Comparison of ENCODE assay signal across 8 cellular contexts in the genomic region with DNA sequence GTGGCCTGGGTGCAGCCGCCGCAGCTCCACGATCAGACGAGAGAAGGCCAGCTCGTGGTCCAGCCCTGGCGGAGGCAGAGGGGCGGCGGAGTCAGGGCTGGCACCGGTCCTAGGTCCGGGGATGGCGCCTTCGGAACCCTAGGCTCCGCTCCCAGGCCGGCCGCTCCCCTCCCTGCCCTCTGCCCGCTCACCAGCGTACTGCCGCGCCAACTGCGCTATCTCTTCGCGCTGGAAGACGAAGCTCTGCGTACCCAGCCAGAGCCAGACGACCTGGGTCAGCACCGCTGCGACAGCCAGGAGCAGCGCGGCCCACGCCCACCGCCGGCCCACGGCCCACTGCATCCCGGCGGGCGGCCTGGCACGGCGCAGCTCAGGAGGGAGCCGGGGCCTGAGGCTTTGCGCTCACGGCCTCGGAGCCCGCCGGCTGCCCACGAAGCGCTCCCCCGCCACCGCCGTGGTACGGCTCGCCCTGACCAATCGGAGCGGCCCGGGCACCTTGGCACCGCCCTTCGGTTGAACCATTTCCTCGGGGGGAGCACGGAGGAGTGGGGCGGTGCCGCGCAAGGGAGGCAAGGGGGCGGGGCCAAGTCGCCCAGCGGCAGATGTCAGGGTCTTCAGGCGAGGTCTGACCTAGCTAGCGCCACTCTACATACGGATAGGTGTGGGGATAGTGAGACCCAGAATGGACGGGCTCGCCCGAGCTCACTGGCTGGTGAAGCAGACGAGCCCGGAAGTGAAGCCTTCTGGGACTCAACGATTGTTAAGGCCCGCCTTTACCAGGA. TPM values are rescaled to one million over a fixed set of nuclear protein-coding genes. Genes with fewer than 3 reads are reported as not detected.
A peak's percentile ranks its signal among the peaks of the same experiment; 100 is the strongest.
DNase-seq lines count a peak whose midpoint lies in the region; ATAC-seq and TF ChIP-seq lines count a peak whose summit lies in the region.

SIGMAR1 (minus strand) TSS at position 432 of the 782 bp plus-strand sequence; CDS start at position 342, 90 bp downstream.

- WGBS in lung, 2 donors, result 0 to 1% methylated on average over 55 to 74 of the region's 74 CpGs

- peak within 1 kb of the TSS; percentile 69 for H3K4me3 ChIP-seq in CD8-positive, alpha-beta T cell (ENCODE audit: low read depth, low read length)
- peak within 1 kb of the TSS; percentile 71 for H3K4me3 ChIP-seq in lung

- POLR2A ChIA-PET in CD8-positive, alpha-beta T cell (lab: Charles Lee), result interaction anchor here (0.8 to 3.0 kb wide), 13 partner anchors 10 to 434 kb away, joined by 3 to 42 read pairs (median 5); partner anchors contain the start of genes DCTN3, DNAI1, FAM219A and GALT

- no peaks in the 10 kb centered on the region for H3K9me3 Mint-ChIP-seq in CD8-positive, alpha-beta T cell

- H3K27ac Mint-ChIP-seq in CD8-positive, alpha-beta T cell, result peak within 1 kb of the TSS; percentile 86

- peaks cover 15% of the 10 kb centered on the region for H3K4me1 ChIP-seq in CD8-positive, alpha-beta T cell (ENCODE audit: insufficient read depth, low read length)
- peaks cover 0 to 8% of the 10 kb centered on the region in 2 donors for H3K4me1 ChIP-seq in lung (ENCODE audit: control insufficient read depth in 2 of 2, insufficient read depth in 2 of 2, low read length in 2 of 2)

- H3K27me3 Mint-ChIP-seq in CD8-positive, alpha-beta T cell (ENCODE audit: low read depth), result no peaks in the 10 kb centered on the region

- ATAC-seq in CD8-positive, alpha-beta T cell, result peak; percentile 95
- ATAC-seq in GM19467 (IDR thresholded peaks at IDR 0.05; ENCODE audit: unreplicated experiment) (peak; percentile 90), lung (ENCODE audit: insufficient read depth, low FRiP score) (peak; percentile 99)

- intact Hi-C loops in CD8-positive, alpha-beta T cell (cut with DNase I, micrococcal nuclease), result loop anchor here (1.0 to 5.0 kb wide), 11 partner anchors 9 to 1620 kb away; partner anchors contain the start of genes DNAI1 (in 2 of the 2), FAM219A (in 2 of the 2), GALT (in 2 of the 2) and DCTN3 (in 1 of the 2)

- no peaks in the 10 kb centered on the region for H3K27me3 ChIP-seq in CD8-positive, alpha-beta T cell (ENCODE audit: insufficient read depth, low read length)
- H3K27me3 ChIP-seq in lung (ENCODE audit: control insufficient read depth, insufficient read depth), result no peaks in the 10 kb centered on the region

- H3K4me1 Mint-ChIP-seq in CD8-positive, alpha-beta T cell (ENCODE audit: low read depth), result peaks cover 36% of the 10 kb centered on the region

- peak within 1 kb of the TSS; percentile 86 for H3K4me3 Mint-ChIP-seq in CD8-positive, alpha-beta T cell

- CTCF ChIA-PET in CD8-positive, alpha-beta T cell (lab: Charles Lee), result interaction anchor here (0.6 to 13.2 kb wide), 11 partner anchors 9 to 141 kb away, joined by 3 to 230 read pairs (median 11); partner anchors contain the start of genes DCTN3, GALT and RPP25L

- TF ChIP-seq CTCF in CD8-positive, alpha-beta T cell (IDR thresholded peaks at IDR 0.05), result no peak
- TF ChIP-seq CTCF in lung (IDR thresholded peaks at IDR 0.05; ENCODE audit: control extremely low read depth, extremely low read depth), result no peak

- H3K36me3 ChIP-seq in CD8-positive, alpha-beta T cell (ENCODE audit: insufficient read depth, low read length), result no peaks in the 10 kb centered on the region
- peaks cover 0 to 4% of the 10 kb centered on the region in 2 donors for H3K36me3 ChIP-seq in lung (ENCODE audit: control insufficient read depth in 2 of 2, insufficient read depth in 2 of 2, low read length in 2 of 2)

- peak; percentile 85 to 96 (median 92) for DNase-seq in CD8-positive, alpha-beta T cell
- DNase-seq in HS-5 (ENCODE audit: low read depth) (peak; percentile 58), NK-92 (lab: John Stamatoyannopoulos, UW; ENCODE audit: unreplicated experiment) (peak; percentile 10), lung (ENCODE audit: low spot score) (peak; percentile 94)
- DNase-seq in activated CD8-positive, alpha-beta memory T cell treated with anti-CD3 and anti-CD28 coated beads for 24 hours, result peak; percentile 98
- DNase-seq in effector CD4-positive, alpha-beta T cell, result peak; percentile 89
- DNase-seq in stimulated activated CD4-positive, alpha-beta T cell treated with anti-CD3 and anti-CD28 coated beads, TNF-alpha, amount 100 ng/mL, for 24 hours (ENCODE audit: low read depth in 3 of 3), result peak; percentile 85 to 93 (median 89)

- no peaks in the 10 kb centered on the region for H3K9me3 ChIP-seq in CD8-positive, alpha-beta T cell (ENCODE audit: low read length)
- H3K9me3 ChIP-seq in lung (ENCODE audit: control insufficient read depth in 2 of 2, insufficient read depth in 1 of 2, low read length in 1 of 2), result no peaks in the 10 kb centered on the region

- H3K27ac ChIP-seq in CD8-positive, alpha-beta T cell (ENCODE audit: low read depth, low read length), result peak within 1 kb of the TSS; percentile 55
- peak within 1 kb of the TSS; percentile 78 to 91 for H3K27ac ChIP-seq in lung (ENCODE audit: low read depth in 1 of 2, low read length in 1 of 2)

- peaks cover 16% of the 10 kb centered on the region for H3K36me3 Mint-ChIP-seq in CD8-positive, alpha-beta T cell

RNA-seq across cellular contexts. Expression of gene SIGMAR1, which starts in this region (rescaled TPM):
- total RNA-seq in CD8-positive, alpha-beta T cell, result 1 to 10 TPM; 8.5 to 9.6 TPM
- 10 to 100 TPM; 26.0 to 64.1 TPM for total RNA-seq in lung
- 10 to 100 TPM; 62.5 to 72.0 TPM for polyA plus RNA-seq in lung

Comparison
In these comparisons a context has a peak if more than half of its experiments do, and no peak if none do; other contexts are left out.
1. Peak in every context shown above with its lines: DNase-seq, ATAC-seq, H3K4me3 ChIP-seq and H3K27ac ChIP-seq.
2. DNase-seq: peak in every context shown above with its lines; median percentile 98 in activated CD8-positive, alpha-beta memory T cell treated with anti-CD3 and anti-CD28 coated beads for 24 hours; 94 in lung; 92 in CD8-positive, alpha-beta T cell; 89 in effector CD4-positive, alpha-beta T cell; 89 in stimulated activated CD4-positive, alpha-beta T cell treated with anti-CD3 and anti-CD28 coated beads, TNF-alpha, amount 100 ng/mL, for 24 hours; 58 in HS-5; 10 in NK-92.